13 cellular contexts compared by ENCODE assay signal in genomic region chr10:61464461-61465215, GRCh38. TPM values are rescaled to one million over a fixed set of nuclear protein-coding genes. Genes with fewer than 3 reads are reported as not detected.
DNase-seq lines count a peak whose midpoint lies in the region; ATAC-seq and TF ChIP-seq lines count a peak whose summit lies in the region.
"Had no signal": no experiment of that assay in that cellular context is flagged by ENCODE, and none has a peak within 500 bp of the region (broad histone marks: within the 10 kb centered on the region; RNA-seq: fewer than 3 reads in every experiment).

No MANE protein-coding gene starts in this region.

- TF ChIP-seq POLR2A in spleen (IDR thresholded peaks at IDR 0.05) (no peak), heart left ventricle (IDR thresholded peaks at IDR 0.05) (no peak)

- no peaks in the 10 kb centered on the region for H3K9me3 ChIP-seq in spleen
- H3K9me3 ChIP-seq in CD8-positive, alpha-beta T cell (ENCODE audit: low read length) = no peaks in the 10 kb centered on the region
- H3K9me3 ChIP-seq in heart left ventricle = no peaks in the 10 kb centered on the region

- H3K9me3 Mint-ChIP-seq in CD8-positive, alpha-beta T cell = no peaks in the 10 kb centered on the region
- H3K9me3 Mint-ChIP-seq: activated CD4-positive, alpha-beta T cell treated with anti-CD3 and anti-CD28 coated beads, Interleukin-2, amount 10 ng/mL, durations not matched to agents 24 days and 14 days had no signal

- no peak overlapping the region for H3K4me3 Mint-ChIP-seq in CD8-positive, alpha-beta T cell
- H3K4me3 Mint-ChIP-seq: activated CD4-positive, alpha-beta T cell treated with anti-CD3 and anti-CD28 coated beads, Interleukin-2, amount 10 ng/mL, durations not matched to agents 24 days and 14 days; activated T-cell treated with anti-CD3 and anti-CD28 coated beads, Interleukin-2, amount 50 U/mL, for 72 hours had no signal

- POLR2A ChIA-PET in CD8-positive, alpha-beta T cell (lab: Charles Lee) = no interaction called here

- ATAC-seq in SK-N-SH treated with all-trans-retinoic acid at 6 μM for 48 hours = 0 out of 3 replicates have a peak, but pooled peaks have one; percentile 12
- ATAC-seq in CD8-positive, alpha-beta T cell = no peak
- no peak for ATAC-seq in left cardiac atrium
- ATAC-seq in heart left ventricle = no peak
- no peak for ATAC-seq in HG03342 (IDR thresholded peaks at IDR 0.05; ENCODE audit: unreplicated experiment)
- ATAC-seq: activated T-cell treated with anti-CD3 and anti-CD28 coated beads, Interleukin-2, amount 50 U/mL, for 72 hours had no signal

- intact Hi-C loops in spleen (cut with DNase I; ENCODE audit: low total_unique reads) = no loop called here
- intact Hi-C loops in CD8-positive, alpha-beta T cell (cut with DNase I, micrococcal nuclease) = no loop called here
- intact Hi-C loops in left cardiac atrium (cut with DNase I) = no loop called here
- intact Hi-C loops in heart left ventricle (cut with DNase I) = no loop called here

- no peaks in the 10 kb centered on the region for H3K36me3 Mint-ChIP-seq in CD8-positive, alpha-beta T cell
- H3K36me3 Mint-ChIP-seq: brain had no signal

- H3K4me3 ChIP-seq in spleen = no peak overlapping the region
- H3K4me3 ChIP-seq in CD8-positive, alpha-beta T cell (ENCODE audit: low read depth, low read length) = no peak overlapping the region
- H3K4me3 ChIP-seq in heart left ventricle = no peak overlapping the region

- DNase-seq in GM03348 (ENCODE audit: low spot score) (peak; percentile 36), fibroblast of peridontal ligament (ENCODE audit: extremely low read depth) (peak; percentile 76), spleen (no peak), left cardiac atrium (no peak), heart left ventricle (no peak)
- DNase-seq in CD8-positive, alpha-beta T cell = no peak
- DNase-seq: activated CD4-positive, alpha-beta T cell treated with anti-CD3 and anti-CD28 coated beads, Interleukin-2, amount 10 ng/mL, durations not matched to agents 24 days and 14 days; activated T-cell treated with anti-CD3 and anti-CD28 coated beads, Interleukin-2, amount 50 U/mL, for 72 hours; Calu3 had no signal

- no peaks in the 10 kb centered on the region for H3K27me3 Mint-ChIP-seq in CD8-positive, alpha-beta T cell (ENCODE audit: low read depth)
- H3K27me3 Mint-ChIP-seq: brain had no signal

- TF ChIP-seq CTCF in spleen (IDR thresholded peaks at IDR 0.05 in 8 of 11, conservative IDR thresholded peaks at IDR 0.05 in 3 of 11) (no peak), heart left ventricle (IDR thresholded peaks at IDR 0.05) (no peak)
- TF ChIP-seq CTCF in CD8-positive, alpha-beta T cell (IDR thresholded peaks at IDR 0.05) = no peak

- CTCF ChIA-PET in CD8-positive, alpha-beta T cell (lab: Charles Lee) = no interaction called here

- no peak overlapping the region for H3K27ac Mint-ChIP-seq in CD8-positive, alpha-beta T cell
- H3K27ac Mint-ChIP-seq: activated CD4-positive, alpha-beta T cell treated with anti-CD3 and anti-CD28 coated beads, Interleukin-2, amount 10 ng/mL, durations not matched to agents 24 days and 14 days; activated T-cell treated with anti-CD3 and anti-CD28 coated beads, Interleukin-2, amount 50 U/mL, for 72 hours had no signal

- H3K36me3 ChIP-seq in spleen (no peaks in the 10 kb centered on the region), heart left ventricle (no peaks in the 10 kb centered on the region)
- H3K36me3 ChIP-seq in CD8-positive, alpha-beta T cell (ENCODE audit: insufficient read depth, low read length) = no peaks in the 10 kb centered on the region

- H3K27me3 ChIP-seq in spleen (replicated peaks in 1 of 7) = no peaks in the 10 kb centered on the region
- H3K27me3 ChIP-seq in CD8-positive, alpha-beta T cell (ENCODE audit: insufficient read depth, low read length) = no peaks in the 10 kb centered on the region
- no peaks in the 10 kb centered on the region for H3K27me3 ChIP-seq in heart left ventricle

- H3K4me1 ChIP-seq in spleen (peaks cover 0 to 10% (median 0%) of the 10 kb centered on the region in 6 donors), heart left ventricle (peaks cover 0 to 19% (median 0%) of the 10 kb centered on the region in 12 donors)
- H3K4me1 ChIP-seq in CD8-positive, alpha-beta T cell (ENCODE audit: insufficient read depth, low read length) = no peaks in the 10 kb centered on the region

- H3K27ac ChIP-seq in spleen (peak overlapping the region in 5 of 8 donors; percentile 16 to 49 (median 37)), heart left ventricle (peak overlapping the region in 1 of 12 donors; percentile 51)
- no peak overlapping the region for H3K27ac ChIP-seq in CD8-positive, alpha-beta T cell (ENCODE audit: low read depth, low read length)
- H3K27ac ChIP-seq: HL-60 had no signal

- no peaks in the 10 kb centered on the region for H3K4me1 Mint-ChIP-seq in CD8-positive, alpha-beta T cell (ENCODE audit: low read depth)
- H3K4me1 Mint-ChIP-seq: activated CD4-positive, alpha-beta T cell treated with anti-CD3 and anti-CD28 coated beads, Interleukin-2, amount 10 ng/mL, durations not matched to agents 24 days and 14 days had no signal

- WGBS in spleen, 5 donors = 55 to 64% (median 61%) methylated on average over 6 of the region's 6 CpGs
- WGBS in heart left ventricle, 4 donors = 79 to 86% (median 81%) methylated on average over 6 of the region's 6 CpGs

TF ChIP-seq in SK-N-SH treated with all-trans-retinoic acid at 6 μM for 48 hours, 23 proteins besides CTCF, POLR2A, EP300 and RAD21:
- TF ChIP-seq ISL1 (CRISPR knock-in tag; IDR thresholded peaks at IDR 0.05) (peak; percentile 42; the same call in 1 of the 2 replicates), ZC3H10 (CRISPR knock-in tag; IDR thresholded peaks at IDR 0.05) (peak; percentile 73; the same call in 1 of the 2 replicates), TSHZ2 (CRISPR knock-in tag; IDR thresholded peaks at IDR 0.05) (no peak)

RNA-seq across cellular contexts. Expression of gene TMEM26, which starts 11.5 kb away (rescaled TPM):
- total RNA-seq in spleen (10 to 100 TPM; 20.3 to 30.9 (median 23.0) TPM), left cardiac atrium (under 1 TPM; 0.24 to 0.85 TPM), heart left ventricle (1 to 10 TPM in 1 of 9 donors, under 1 TPM in 8; 0.16 to 1.1 (median 0.35) TPM)
- polyA plus RNA-seq in spleen (1 to 10 TPM; 1.0 to 3.1 (median 2.0) TPM), heart left ventricle (under 1 TPM; 0.07 to 0.30 TPM)
- not detected for total RNA-seq in CD8-positive, alpha-beta T cell
- total RNA-seq: activated CD4-positive, alpha-beta T cell treated with anti-CD3 and anti-CD28 coated beads, Interleukin-2, amount 10 ng/mL, durations not matched to agents 24 days and 14 days; activated T-cell treated with anti-CD3 and anti-CD28 coated beads, Interleukin-2, amount 50 U/mL, for 72 hours; Calu3 had no signal

Comparison
In these comparisons a context has a peak if more than half of its experiments do, and no peak if none do; other contexts are left out.
1. DNase-seq: peak in GM03348 (single experiment) and fibroblast of peridontal ligament (single experiment); none in spleen (single experiment), CD8-positive, alpha-beta T cell (0 of 7), left cardiac atrium (single experiment) and heart left ventricle (0 of 5).
2. RNA of gene TMEM26, which starts 11.5 kb away (total RNA-seq): 20.3 to 30.9 TPM in spleen; 0.24 to 0.85 TPM in left cardiac atrium, 0.16 to 1.1 TPM in heart left ventricle and not detected in CD8-positive, alpha-beta T cell; every median in the first group is over 10 times any median in the second.